In the genomic region with DNA sequence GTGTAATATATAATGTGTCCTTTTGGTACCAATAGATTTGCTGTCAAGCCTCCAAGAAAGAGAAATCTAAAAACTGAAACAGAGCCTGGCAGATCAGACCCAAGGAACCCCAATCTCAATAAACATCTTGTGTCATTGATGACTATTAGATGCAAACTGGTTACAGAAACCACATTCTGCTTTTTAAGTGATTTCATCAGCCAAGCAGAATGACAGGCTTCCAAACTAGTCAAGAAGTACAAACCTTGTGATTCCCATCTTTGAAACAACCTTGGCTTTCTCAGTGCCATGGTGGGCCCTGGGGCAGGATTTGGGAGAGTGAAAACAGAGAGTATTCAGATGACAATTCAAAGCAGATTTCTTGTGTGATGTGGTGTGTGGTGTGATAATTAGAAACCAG, we compare ENCODE assay signal across 1 cellular context.
TF ChIP-seq lines count a peak whose summit lies in the region.

No MANE protein-coding gene starts in this region.

TF ChIP-seq in GM23338, 12 proteins besides CTCF, POLR2A, EP300 and RAD21 (continued from another document):
- TF ChIP-seq, protein P1, sequence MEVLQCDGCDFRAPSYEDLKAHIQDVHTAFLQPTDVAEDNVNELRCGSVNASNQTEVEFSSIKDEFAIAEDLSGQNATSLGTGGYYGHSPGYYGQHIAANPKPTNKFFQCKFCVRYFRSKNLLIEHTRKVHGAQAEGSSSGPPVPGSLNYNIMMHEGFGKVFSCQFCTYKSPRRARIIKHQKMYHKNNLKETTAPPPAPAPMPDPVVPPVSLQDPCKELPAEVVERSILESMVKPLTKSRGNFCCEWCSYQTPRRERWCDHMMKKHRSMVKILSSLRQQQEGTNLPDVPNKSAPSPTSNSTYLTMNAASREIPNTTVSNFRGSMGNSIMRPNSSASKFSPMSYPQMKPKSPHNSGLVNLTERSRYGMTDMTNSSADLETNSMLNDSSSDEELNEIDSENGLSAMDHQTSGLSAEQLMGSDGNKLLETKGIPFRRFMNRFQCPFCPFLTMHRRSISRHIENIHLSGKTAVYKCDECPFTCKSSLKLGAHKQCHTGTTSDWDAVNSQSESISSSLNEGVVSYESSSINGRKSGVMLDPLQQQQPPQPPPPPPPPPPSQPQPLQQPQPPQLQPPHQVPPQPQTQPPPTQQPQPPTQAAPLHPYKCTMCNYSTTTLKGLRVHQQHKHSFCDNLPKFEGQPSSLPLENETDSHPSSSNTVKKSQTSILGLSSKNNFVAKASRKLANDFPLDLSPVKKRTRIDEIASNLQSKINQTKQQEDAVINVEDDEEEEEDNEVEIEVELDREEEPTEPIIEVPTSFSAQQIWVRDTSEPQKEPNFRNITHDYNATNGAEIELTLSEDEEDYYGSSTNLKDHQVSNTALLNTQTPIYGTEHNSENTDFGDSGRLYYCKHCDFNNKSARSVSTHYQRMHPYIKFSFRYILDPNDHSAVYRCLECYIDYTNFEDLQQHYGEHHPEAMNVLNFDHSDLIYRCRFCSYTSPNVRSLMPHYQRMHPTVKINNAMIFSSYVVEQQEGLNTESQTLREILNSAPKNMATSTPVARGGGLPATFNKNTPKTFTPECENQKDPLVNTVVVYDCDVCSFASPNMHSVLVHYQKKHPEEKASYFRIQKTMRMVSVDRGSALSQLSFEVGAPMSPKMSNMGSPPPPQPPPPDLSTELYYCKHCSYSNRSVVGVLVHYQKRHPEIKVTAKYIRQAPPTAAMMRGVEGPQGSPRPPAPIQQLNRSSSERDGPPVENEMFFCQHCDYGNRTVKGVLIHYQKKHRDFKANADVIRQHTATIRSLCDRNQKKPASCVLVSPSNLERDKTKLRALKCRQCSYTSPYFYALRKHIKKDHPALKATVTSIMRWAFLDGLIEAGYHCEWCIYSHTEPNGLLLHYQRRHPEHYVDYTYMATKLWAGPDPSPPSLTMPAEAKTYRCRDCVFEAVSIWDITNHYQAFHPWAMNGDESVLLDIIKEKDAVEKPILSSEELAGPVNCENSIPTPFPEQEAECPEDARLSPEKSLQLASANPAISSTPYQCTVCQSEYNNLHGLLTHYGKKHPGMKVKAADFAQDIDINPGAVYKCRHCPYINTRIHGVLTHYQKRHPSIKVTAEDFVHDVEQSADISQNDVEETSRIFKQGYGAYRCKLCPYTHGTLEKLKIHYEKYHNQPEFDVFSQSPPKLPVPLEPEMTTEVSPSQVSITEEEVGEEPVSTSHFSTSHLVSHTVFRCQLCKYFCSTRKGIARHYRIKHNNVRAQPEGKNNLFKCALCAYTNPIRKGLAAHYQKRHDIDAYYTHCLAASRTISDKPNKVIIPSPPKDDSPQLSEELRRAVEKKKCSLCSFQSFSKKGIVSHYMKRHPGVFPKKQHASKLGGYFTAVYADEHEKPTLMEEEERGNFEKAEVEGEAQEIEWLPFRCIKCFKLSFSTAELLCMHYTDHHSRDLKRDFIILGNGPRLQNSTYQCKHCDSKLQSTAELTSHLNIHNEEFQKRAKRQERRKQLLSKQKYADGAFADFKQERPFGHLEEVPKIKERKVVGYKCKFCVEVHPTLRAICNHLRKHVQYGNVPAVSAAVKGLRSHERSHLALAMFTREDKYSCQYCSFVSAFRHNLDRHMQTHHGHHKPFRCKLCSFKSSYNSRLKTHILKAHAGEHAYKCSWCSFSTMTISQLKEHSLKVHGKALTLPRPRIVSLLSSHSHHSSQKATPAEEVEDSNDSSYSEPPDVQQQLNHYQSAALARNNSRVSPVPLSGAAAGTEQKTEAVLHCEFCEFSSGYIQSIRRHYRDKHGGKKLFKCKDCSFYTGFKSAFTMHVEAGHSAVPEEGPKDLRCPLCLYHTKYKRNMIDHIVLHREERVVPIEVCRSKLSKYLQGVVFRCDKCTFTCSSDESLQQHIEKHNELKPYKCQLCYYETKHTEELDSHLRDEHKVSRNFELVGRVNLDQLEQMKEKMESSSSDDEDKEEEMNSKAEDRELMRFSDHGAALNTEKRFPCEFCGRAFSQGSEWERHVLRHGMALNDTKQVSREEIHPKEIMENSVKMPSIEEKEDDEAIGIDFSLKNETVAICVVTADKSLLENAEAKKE (CRISPR knock-in tag; IDR thresholded peaks at IDR 0.05), result no peak
- TF ChIP-seq, protein P2, sequence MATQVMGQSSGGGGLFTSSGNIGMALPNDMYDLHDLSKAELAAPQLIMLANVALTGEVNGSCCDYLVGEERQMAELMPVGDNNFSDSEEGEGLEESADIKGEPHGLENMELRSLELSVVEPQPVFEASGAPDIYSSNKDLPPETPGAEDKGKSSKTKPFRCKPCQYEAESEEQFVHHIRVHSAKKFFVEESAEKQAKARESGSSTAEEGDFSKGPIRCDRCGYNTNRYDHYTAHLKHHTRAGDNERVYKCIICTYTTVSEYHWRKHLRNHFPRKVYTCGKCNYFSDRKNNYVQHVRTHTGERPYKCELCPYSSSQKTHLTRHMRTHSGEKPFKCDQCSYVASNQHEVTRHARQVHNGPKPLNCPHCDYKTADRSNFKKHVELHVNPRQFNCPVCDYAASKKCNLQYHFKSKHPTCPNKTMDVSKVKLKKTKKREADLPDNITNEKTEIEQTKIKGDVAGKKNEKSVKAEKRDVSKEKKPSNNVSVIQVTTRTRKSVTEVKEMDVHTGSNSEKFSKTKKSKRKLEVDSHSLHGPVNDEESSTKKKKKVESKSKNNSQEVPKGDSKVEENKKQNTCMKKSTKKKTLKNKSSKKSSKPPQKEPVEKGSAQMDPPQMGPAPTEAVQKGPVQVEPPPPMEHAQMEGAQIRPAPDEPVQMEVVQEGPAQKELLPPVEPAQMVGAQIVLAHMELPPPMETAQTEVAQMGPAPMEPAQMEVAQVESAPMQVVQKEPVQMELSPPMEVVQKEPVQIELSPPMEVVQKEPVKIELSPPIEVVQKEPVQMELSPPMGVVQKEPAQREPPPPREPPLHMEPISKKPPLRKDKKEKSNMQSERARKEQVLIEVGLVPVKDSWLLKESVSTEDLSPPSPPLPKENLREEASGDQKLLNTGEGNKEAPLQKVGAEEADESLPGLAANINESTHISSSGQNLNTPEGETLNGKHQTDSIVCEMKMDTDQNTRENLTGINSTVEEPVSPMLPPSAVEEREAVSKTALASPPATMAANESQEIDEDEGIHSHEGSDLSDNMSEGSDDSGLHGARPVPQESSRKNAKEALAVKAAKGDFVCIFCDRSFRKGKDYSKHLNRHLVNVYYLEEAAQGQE (IDR thresholded peaks at IDR 0.05; ENCODE audit: unreplicated experiment), result no peak
TF ChIP-seq in GM23338: peak in this region for 0.
